Comparison of ENCODE assay signal across 17 cellular contexts in genomic region chr15:59703979-59704796, GRCh38. TPM values are rescaled to one million over a fixed set of nuclear protein-coding genes. Genes with fewer than 3 reads are reported as not detected.
DNase-seq lines count a peak whose midpoint lies in the region; ATAC-seq, FAIRE-seq and TF ChIP-seq lines count a peak whose summit lies in the region.
"Had no signal": no experiment of that assay in that cellular context is flagged by ENCODE, and none has a peak within 500 bp of the region (broad histone marks: within the 10 kb centered on the region; RNA-seq: fewer than 3 reads in every experiment).

No MANE protein-coding gene starts in this region.

- FAIRE-seq in A549 (lab: Jason Lieb, UNC) = peak; percentile 93

- POLR2A ChIA-PET in A549 (lab: Yijun Ruan, JAX) = no interaction called here
- POLR2A ChIA-PET in HEK293 (lab: Yijun Ruan, JAX) = no interaction called here

- H3K27ac ChIP-seq in A549 (no peak overlapping the region), HEK293 (ENCODE audit: extremely low read depth, low read depth, low read length) (no peak overlapping the region)
- H3K27ac ChIP-seq: BLaER1, Peyer's patch had no signal

- no peaks in the 10 kb centered on the region for H3K36me3 Mint-ChIP-seq in glutamatergic neuron (ENCODE audit: unreplicated experiment)
- H3K36me3 Mint-ChIP-seq: CD8-positive, alpha-beta T cell had no signal

- 34% methylated on average over 6 of the region's 6 CpGs for WGBS in A549 (ENCODE audit: missing lambda C conversion rate)

- H3K27me3 Mint-ChIP-seq in glutamatergic neuron (ENCODE audit: unreplicated experiment) = no peaks in the 10 kb centered on the region

- peaks cover 49% of the 10 kb centered on the region for H3K4me1 ChIP-seq in A549
- H3K4me1 ChIP-seq in HEK293 (ENCODE audit: control insufficient read depth, insufficient read depth, low read length) = peaks cover 24% of the 10 kb centered on the region
- H3K4me1 ChIP-seq: BLaER1, Peyer's patch had no signal

- no peaks in the 10 kb centered on the region for H3K9me3 Mint-ChIP-seq in glutamatergic neuron (ENCODE audit: unreplicated experiment)

- TF ChIP-seq POLR2A in A549 (IDR thresholded peaks at IDR 0.05; ENCODE audit: low read length) = no peak

- H3K4me3 ChIP-seq in A549 (no peak overlapping the region), HEK293 (ENCODE audit: low read depth, low read length) (no peak overlapping the region)
- H3K4me3 ChIP-seq: BLaER1, Peyer's patch had no signal

- CTCF ChIA-PET in A549 (lab: Yijun Ruan, JAX) (no interaction called here), HEK293 (lab: Yijun Ruan, JAX) (interaction anchor here (0.5 to 1.2 kb wide), 2 partner anchors 13 to 14 kb away, joined by 3 to 5 read pairs; no protein-coding TSS in a partner anchor)

- peak overlapping the region; percentile 12; the same call in 1 of the 3 replicates for H3K4me2 ChIP-seq in A549
- H3K4me2 ChIP-seq: BLaER1 had no signal

- TF ChIP-seq CTCF in A549 (IDR thresholded peaks at IDR 0.05) (no peak), HEK293 (tag by site-specific recombination; IDR thresholded peaks at IDR 0.05) (no peak), glutamatergic neuron (IDR thresholded peaks at IDR 0.05; ENCODE audit: partially characterized antibody, unreplicated experiment) (no peak)

- TF ChIP-seq EP300 in A549 (IDR thresholded peaks at IDR 0.05) = no peak

- no peaks in the 10 kb centered on the region for H3K36me3 ChIP-seq in HEK293 (ENCODE audit: control insufficient read depth in 2 of 2, insufficient read depth in 1 of 2, low read length in 2 of 2)
- H3K36me3 ChIP-seq: BLaER1, Peyer's patch had no signal

- H3K9me3 ChIP-seq in A549 (0 out of 3 replicates have a peak, but pooled peaks cover 3% of the 10 kb centered on the region), HEK293 (ENCODE audit: control insufficient read depth, insufficient read depth, low read depth, low read length) (no peaks in the 10 kb centered on the region)
- H3K9me3 ChIP-seq: BLaER1, Peyer's patch had no signal

- no peak overlapping the region for H3K4me3 Mint-ChIP-seq in glutamatergic neuron (ENCODE audit: unreplicated experiment)
- H3K4me3 Mint-ChIP-seq: CD8-positive, alpha-beta T cell had no signal

- TF ChIP-seq RAD21 in A549 (conservative IDR thresholded peaks at IDR 0.05 in 1 of 2, IDR thresholded peaks at IDR 0.05 in 1 of 2) = no peak

- H3K27ac Mint-ChIP-seq in glutamatergic neuron (ENCODE audit: unreplicated experiment) = no peak overlapping the region
- H3K27ac Mint-ChIP-seq: CD8-positive, alpha-beta T cell had no signal

- no peaks in the 10 kb centered on the region for H3K4me1 Mint-ChIP-seq in glutamatergic neuron (ENCODE audit: low read depth, unreplicated experiment)

- peak in 1 of 2 experiments; percentile 52; a peak in 2 of 6 replicates for ATAC-seq in A549
- ATAC-seq in GM19351 (IDR thresholded peaks at IDR 0.05; ENCODE audit: unreplicated experiment) = no peak
- ATAC-seq in HG03196 (IDR thresholded peaks at IDR 0.05; ENCODE audit: unreplicated experiment) = no peak
- ATAC-seq: CD8-positive, alpha-beta T cell had no signal

- DNase-seq in A549 (ENCODE audit: low read depth in 1 of 2, low spot score in 1 of 2) (peak in 1 of 2 experiments; percentile 53), T1000 (lab: John Stamatoyannopoulos, UW) (peak; percentile 66), fibroblast of gingiva (ENCODE audit: low read depth) (peak; percentile 65), glutamatergic neuron (no peak), DMS53 treated with DMSO at 0.1 percent for 48 hours (lab: John Stamatoyannopoulos, UW; ENCODE audit: unreplicated experiment) (no peak)
- DNase-seq: Calu3; CD8-positive, alpha-beta T cell; H7; Kasumi-1; NCI-H1105; NCI-H2081; NK-92 treated with Interleukin-12 subunit alpha and Interleukin-12 subunit beta, amount 100 ng/mL, for 24 hours; Peyer's patch had no signal

TF ChIP-seq in A549, 52 proteins besides CTCF, POLR2A, EP300 and RAD21 (continues in another document):
- TF ChIP-seq CHD2 (IDR thresholded peaks at IDR 0.05; ENCODE audit: low read length, partially characterized antibody) (no peak), HOXB13 (CRISPR knock-in tag; IDR thresholded peaks at IDR 0.05; ENCODE audit: low read depth) (no peak), JUNB (IDR thresholded peaks at IDR 0.05) (no peak), KDM1A (IDR thresholded peaks at IDR 0.05; ENCODE audit: low read depth) (no peak)
- TF ChIP-seq, protein P1, sequence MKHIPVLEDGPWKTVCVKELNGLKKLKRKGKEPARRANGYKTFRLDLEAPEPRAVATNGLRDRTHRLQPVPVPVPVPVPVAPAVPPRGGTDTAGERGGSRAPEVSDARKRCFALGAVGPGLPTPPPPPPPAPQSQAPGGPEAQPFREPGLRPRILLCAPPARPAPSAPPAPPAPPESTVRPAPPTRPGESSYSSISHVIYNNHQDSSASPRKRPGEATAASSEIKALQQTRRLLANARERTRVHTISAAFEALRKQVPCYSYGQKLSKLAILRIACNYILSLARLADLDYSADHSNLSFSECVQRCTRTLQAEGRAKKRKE (CRISPR knock-in tag; IDR thresholded peaks at IDR 0.05; ENCODE audit: low read depth) = no peak

TF ChIP-seq in HEK293, 187 proteins besides CTCF, POLR2A, EP300 and RAD21 (continues in another document):
- TF ChIP-seq ZNF777 (tag by site-specific recombination; IDR thresholded peaks at IDR 0.05; ENCODE audit: borderline replicate concordance) (no peak), ZNF223 (tag by site-specific recombination; IDR thresholded peaks at IDR 0.05) (no peak), KLF1 (tag by site-specific recombination; IDR thresholded peaks at IDR 0.05) (peak; percentile 87), ZNF792 (tag by site-specific recombination; IDR thresholded peaks at IDR 0.05) (no peak)
- TF ChIP-seq, protein P2, sequence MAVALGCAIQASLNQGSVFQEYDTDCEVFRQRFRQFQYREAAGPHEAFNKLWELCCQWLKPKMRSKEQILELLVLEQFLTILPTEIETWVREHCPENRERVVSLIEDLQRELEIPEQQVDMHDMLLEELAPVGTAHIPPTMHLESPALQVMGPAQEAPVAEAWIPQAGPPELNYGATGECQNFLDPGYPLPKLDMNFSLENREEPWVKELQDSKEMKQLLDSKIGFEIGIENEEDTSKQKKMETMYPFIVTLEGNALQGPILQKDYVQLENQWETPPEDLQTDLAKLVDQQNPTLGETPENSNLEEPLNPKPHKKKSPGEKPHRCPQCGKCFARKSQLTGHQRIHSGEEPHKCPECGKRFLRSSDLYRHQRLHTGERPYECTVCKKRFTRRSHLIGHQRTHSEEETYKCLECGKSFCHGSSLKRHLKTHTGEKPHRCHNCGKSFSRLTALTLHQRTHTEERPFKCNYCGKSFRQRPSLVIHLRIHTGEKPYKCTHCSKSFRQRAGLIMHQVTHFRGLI (tag by site-specific recombination; IDR thresholded peaks at IDR 0.05) = peak; percentile 69
- TF ChIP-seq, protein P3, sequence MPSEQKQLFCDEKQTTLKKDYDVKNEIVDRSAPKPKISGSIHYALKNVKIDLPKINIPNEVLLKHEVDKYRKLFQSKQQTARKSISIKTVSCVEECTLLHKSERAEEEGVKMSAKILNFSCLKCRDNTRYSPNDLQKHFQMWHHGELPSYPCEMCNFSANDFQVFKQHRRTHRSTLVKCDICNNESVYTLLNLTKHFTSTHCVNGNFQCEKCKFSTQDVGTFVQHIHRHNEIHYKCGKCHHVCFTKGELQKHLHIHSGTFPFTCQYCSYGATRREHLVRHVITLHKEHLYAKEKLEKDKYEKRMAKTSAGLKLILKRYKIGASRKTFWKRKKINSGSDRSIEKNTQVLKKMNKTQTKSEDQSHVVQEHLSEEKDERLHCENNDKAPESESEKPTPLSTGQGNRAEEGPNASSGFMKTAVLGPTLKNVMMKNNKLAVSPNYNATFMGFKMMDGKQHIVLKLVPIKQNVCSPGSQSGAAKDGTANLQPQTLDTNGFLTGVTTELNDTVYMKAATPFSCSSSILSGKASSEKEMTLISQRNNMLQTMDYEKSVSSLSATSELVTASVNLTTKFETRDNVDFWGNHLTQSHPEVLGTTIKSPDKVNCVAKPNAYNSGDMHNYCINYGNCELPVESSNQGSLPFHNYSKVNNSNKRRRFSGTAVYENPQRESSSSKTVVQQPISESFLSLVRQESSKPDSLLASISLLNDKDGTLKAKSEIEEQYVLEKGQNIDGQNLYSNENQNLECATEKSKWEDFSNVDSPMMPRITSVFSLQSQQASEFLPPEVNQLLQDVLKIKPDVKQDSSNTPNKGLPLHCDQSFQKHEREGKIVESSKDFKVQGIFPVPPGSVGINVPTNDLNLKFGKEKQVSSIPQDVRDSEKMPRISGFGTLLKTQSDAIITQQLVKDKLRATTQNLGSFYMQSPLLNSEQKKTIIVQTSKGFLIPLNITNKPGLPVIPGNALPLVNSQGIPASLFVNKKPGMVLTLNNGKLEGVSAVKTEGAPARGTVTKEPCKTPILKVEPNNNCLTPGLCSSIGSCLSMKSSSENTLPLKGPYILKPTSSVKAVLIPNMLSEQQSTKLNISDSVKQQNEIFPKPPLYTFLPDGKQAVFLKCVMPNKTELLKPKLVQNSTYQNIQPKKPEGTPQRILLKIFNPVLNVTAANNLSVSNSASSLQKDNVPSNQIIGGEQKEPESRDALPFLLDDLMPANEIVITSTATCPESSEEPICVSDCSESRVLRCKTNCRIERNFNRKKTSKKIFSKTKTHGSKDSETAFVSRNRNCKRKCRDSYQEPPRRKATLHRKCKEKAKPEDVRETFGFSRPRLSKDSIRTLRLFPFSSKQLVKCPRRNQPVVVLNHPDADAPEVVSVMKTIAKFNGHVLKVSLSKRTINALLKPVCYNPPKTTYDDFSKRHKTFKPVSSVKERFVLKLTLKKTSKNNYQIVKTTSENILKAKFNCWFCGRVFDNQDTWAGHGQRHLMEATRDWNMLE (tag by site-specific recombination; conservative IDR thresholded peaks at IDR 0.05; ENCODE audit: low read depth) = no peak

RNA-seq across cellular contexts. Expression of gene BNIP2, which starts 15.1 kb away (rescaled TPM):
- polyA plus RNA-seq in A549 (2011; rRNA removed) (93.6 and 146 TPM in 2 replicates), A549 (2017; fragmentation: RNase III; extraction: RNeasy Plus Mini Kit Qiagen cat#74134 plus additional on column Dnase treatment) (90.8 to 107 TPM (median 101 TPM) in 3 replicates)
- 70.7 and 79.3 TPM in 2 replicates for polyA plus RNA-seq in A549 (2012; cell fraction: cytosol; rRNA removed)
- 35.6 and 40.7 TPM in 2 replicates for polyA plus RNA-seq in A549 (2012; cell fraction: nucleus; rRNA removed)
- 23.4 and 24.4 TPM in 2 replicates for polyA minus RNA-seq in A549 (2011; rRNA and poly(A)+ RNA removed)
- total RNA-seq in glutamatergic neuron (ENCODE audit: unreplicated experiment) = 70.2 TPM

RNA-seq across cellular contexts. Expression of gene GTF2A2, which starts 46.9 kb away (rescaled TPM):
- 137 and 220 TPM in 2 replicates for polyA plus RNA-seq in A549 (2011; rRNA removed)
- polyA plus RNA-seq in A549 (2012; cell fraction: cytosol; rRNA removed) = 74.0 and 85.5 TPM in 2 replicates
- 44.3 and 45.3 TPM in 2 replicates for polyA plus RNA-seq in A549 (2012; cell fraction: nucleus; rRNA removed)
- 259 to 282 TPM (median 267 TPM) in 3 replicates for polyA plus RNA-seq in A549 (2017; fragmentation: RNase III; extraction: RNeasy Plus Mini Kit Qiagen cat#74134 plus additional on column Dnase treatment)
- polyA minus RNA-seq in A549 (2011; rRNA and poly(A)+ RNA removed) = 18.5 and 19.0 TPM in 2 replicates
- 105 TPM for total RNA-seq in glutamatergic neuron (ENCODE audit: unreplicated experiment)

Comparison
In these comparisons a context has a peak if more than half of its experiments do, and no peak if none do; other contexts are left out.
1. DNase-seq: peak in T1000 (single experiment) and fibroblast of gingiva (single experiment); none in glutamatergic neuron (single experiment) and DMS53 treated with DMSO at 0.1 percent for 48 hours (single experiment).